In genomic region chr22:28232231-28232630, GRCh38 we compare ENCODE assay signal across 22 cellular contexts.
"Had no signal": no experiment of that assay in that cellular context is flagged by ENCODE, and none has a peak within 500 bp of the region (broad histone marks: within the 10 kb centered on the region; RNA-seq: fewer than 3 reads in every experiment).

No MANE protein-coding gene starts in this region.

- H3K36me3 ChIP-seq: ascending aorta had no signal

- H3K4me3 ChIP-seq: ascending aorta had no signal

- H3K27me3 ChIP-seq: ascending aorta had no signal

- FAIRE-seq: TTC549 had no signal

- H3K9me3 ChIP-seq: ascending aorta had no signal

- DNase-seq: activated B cell treated with CpG ODN at 0.5 μM for 24 hours; activated CD4-positive, alpha-beta T cell treated with anti-CD3 and anti-CD28 coated beads for 1 hour; activated CD4-positive, alpha-beta T cell treated with anti-CD3 and anti-CD28 coated beads, Interleukin-2, amount 50 U/mL, for 48 hours; activated CD8-positive, alpha-beta memory T cell treated with anti-CD3 and anti-CD28 coated beads, Interleukin-2, amount 10 ng/mL, durations not matched to agents 7 days and 5 days; activated effector memory CD4-positive, alpha-beta T cell treated with Interleukin-2 at 50 U/mL for 16 hours; activated naive CD4-positive, alpha-beta T cell; activated T-cell treated with anti-CD3 and anti-CD28 coated beads, Interleukin-2, amount 50 U/mL, for 24 hours; KG1; NCI-H1092; NCI-H1417 treated with DMSO at 0.1 percent for 48 hours; NCI-H1694 treated with DMSO at 0.1 percent for 48 hours; NCI-H2029 treated with DMSO at 0.1 percent for 48 hours; NCI-H345; NCI-H510A; NCI-H526 treated with DMSO at 0.1 percent for 48 hours; NCI-H82; SIG-M5; T-cell; T-helper 2 cell; T1000 had no signal

- H3K27ac ChIP-seq: ascending aorta had no signal
